In genomic region chr16:60463986-60464385, GRCh38 we compare ENCODE assay signal across 26 cellular contexts.
"Had no signal": no experiment of that assay in that cellular context is flagged by ENCODE, and none has a peak within 500 bp of the region (broad histone marks: within the 10 kb centered on the region; RNA-seq: fewer than 3 reads in every experiment).

No MANE protein-coding gene starts in this region.

- H3K9me3 ChIP-seq: adrenal gland had no signal

- H3K27me3 ChIP-seq: adrenal gland, esophagus muscularis mucosa, gastroesophageal sphincter, heart right ventricle had no signal

- H3K4me1 ChIP-seq: adrenal gland, esophagus muscularis mucosa, gastroesophageal sphincter, heart right ventricle had no signal

- H3K36me3 ChIP-seq: adrenal gland, esophagus muscularis mucosa, gastroesophageal sphincter, heart right ventricle had no signal

- DNase-seq: activated CD4-positive, alpha-beta memory T cell treated with anti-CD3 and anti-CD28 coated beads for 36 hours; activated CD4-positive, alpha-beta T cell treated with anti-CD3 and anti-CD28 coated beads for 36 hours; activated CD4-positive, alpha-beta T cell treated with anti-CD3 and anti-CD28 coated beads, Interleukin-2, amount 10 ng/mL, durations not matched to agents 24 days and 14 days; activated CD4-positive, CD25-positive, alpha-beta regulatory T cell; activated CD4-positive, CD25-positive, alpha-beta regulatory T cell treated with anti-CD3 and anti-CD28 coated beads, Interleukin-2, amount 50 U/mL, for 72 hours; activated CD8-positive, alpha-beta memory T cell treated with anti-CD3 and anti-CD28 coated beads, Interleukin-2, amount 10 ng/mL, durations not matched to agents 7 days and 5 days; activated CD8-positive, alpha-beta memory T cell treated with anti-CD3 and anti-CD28 coated beads, Interleukin-2, amount 50 U/mL, for 4 hours; activated CD8-positive, alpha-beta T cell treated with anti-CD3 and anti-CD28 coated beads, Interleukin-2, amount 10 ng/mL, durations not matched to agents 7 days and 5 days; activated effector memory CD4-positive, alpha-beta T cell treated with anti-CD3 and anti-CD28 coated beads, Interleukin-2, amount 50 U/mL, for 16 hours; activated naive CD4-positive, alpha-beta T cell treated with anti-CD3 and anti-CD28 coated beads for 36 hours; activated naive CD8-positive, alpha-beta T cell treated with anti-CD3 and anti-CD28 coated beads for 36 hours; activated naive CD8-positive, alpha-beta T cell treated with anti-CD3 and anti-CD28 coated beads, Interleukin-2, amount 50 U/mL, for 24 hours; activated T-cell treated with anti-CD3 and anti-CD28 coated beads, Interleukin-2, amount 50 U/mL, for 24 hours; adrenal gland; amygdala; aorta; dorsolateral prefrontal cortex; effector memory CD4-positive, alpha-beta T cell; endodermal cell; erythroblast; foreskin melanocyte; heart right ventricle; T-helper 2 cell had no signal

- H3K4me3 ChIP-seq: adrenal gland, coronary artery, dorsolateral prefrontal cortex, esophagus muscularis mucosa, gastroesophageal sphincter, heart right ventricle had no signal

- H3K27ac ChIP-seq: adrenal gland, coronary artery, dorsolateral prefrontal cortex, esophagus muscularis mucosa, gastroesophageal sphincter, heart right ventricle had no signal
